ENCODE assay signal across 33 cellular contexts in the genomic region with DNA sequence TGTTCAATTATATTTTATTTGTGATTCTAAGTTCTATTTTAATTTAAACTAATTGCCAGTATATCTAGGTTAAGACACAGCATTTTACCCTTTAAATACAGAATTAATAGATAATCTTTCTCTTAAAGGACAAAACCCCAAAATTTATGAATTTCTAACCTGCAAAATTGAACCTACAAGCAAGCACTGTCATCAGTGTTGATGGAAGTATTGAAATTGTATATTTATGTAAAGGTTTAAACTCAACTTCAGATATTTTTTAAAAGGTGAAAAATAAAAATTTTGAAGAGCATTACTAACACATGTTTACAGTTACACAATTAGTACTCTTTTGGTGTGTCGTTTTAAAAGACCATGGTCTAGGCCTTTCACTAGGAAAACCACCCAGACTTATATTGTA. TPM values are rescaled to one million over a fixed set of nuclear protein-coding genes. Genes with fewer than 3 reads are reported as not detected.
"Had no signal": no experiment of that assay in that cellular context is flagged by ENCODE, and none has a peak within 500 bp of the region (broad histone marks: within the 10 kb centered on the region; RNA-seq: fewer than 3 reads in every experiment).

No MANE protein-coding gene starts in this region.

- H3K4me1 ChIP-seq: prostate gland had no signal

- DNase-seq: naive thymus-derived CD8-positive, alpha-beta T cell; nucleus accumbens; pancreas; right cardiac atrium; right lobe of liver; spleen; stimulated activated CD4-positive, alpha-beta T cell treated with anti-CD3 and anti-CD28 coated beads, Interleukin-12 subunit alpha, Interleukin-12 subunit beta, amount 100 ng/mL, for 4 hours; stimulated activated CD4-positive, alpha-beta T cell treated with anti-CD3 and anti-CD28 coated beads, Interleukin-1b, Interleukin-23, amount 100 ng/mL, for 48 hours; stimulated activated CD4-positive, alpha-beta T cell treated with anti-CD3 and anti-CD28 coated beads, Interleukin-4, amount 100 ng/mL, for 1 hour; stimulated activated CD4-positive, alpha-beta T cell treated with anti-CD3 and anti-CD28 coated beads, Interleukin-4, amount 100 ng/mL, for 4 hours; stimulated activated CD8-positive, alpha-beta memory T cell treated with anti-CD3 and anti-CD28 coated beads, Interleukin-4, amount 100 ng/mL, for 48 hours; stimulated activated naive CD8-positive, alpha-beta T cell treated with anti-CD3 and anti-CD28 coated beads, Interleukin-15, amount 100 ng/mL, for 72 hours; stimulated activated naive CD8-positive, alpha-beta T cell treated with anti-CD3 and anti-CD28 coated beads, Interleukin-15, Interleukin-2, amounts not matched to agents 100 U/mL and 50 U/mL, for 24 hours; substantia nigra; testis; upper lobe of left lung had no signal

- ATAC-seq: naive thymus-derived CD8-positive, alpha-beta T cell; natural killer cell treated with Interleukin-12 subunit alpha and Interleukin-12 subunit beta and Interleukin-15 and Interleukin-18, amount 100 ng/mL, for 72 hours; right cardiac atrium; right lobe of liver; stimulated activated memory B cell treated with anti-CD40 and anti-IgM and Interleukin-4, amounts not matched to agents 10 μg/mL and 1 μg/mL and 100 μg/mL, for 72 hours; stimulated activated naive CD8-positive, alpha-beta T cell treated with anti-CD3 and anti-CD28 coated beads, Interleukin-15, amount 100 ng/mL, for 72 hours; stimulated activated naive CD8-positive, alpha-beta T cell treated with anti-CD3 and anti-CD28 coated beads, Interleukin-15, Interleukin-2, amounts not matched to agents 100 U/mL and 50 U/mL, for 24 hours had no signal

- H3K4me3 ChIP-seq: pancreas, prostate gland, right lobe of liver, skin epidermis, smooth muscle cell, spleen, suprapubic skin, testis, tibial nerve, upper lobe of left lung, vagina had no signal

- H3K36me3 ChIP-seq: neutrophil, pancreas, prostate gland, right lobe of liver, spleen, suprapubic skin, tibial nerve, upper lobe of left lung, vagina had no signal

- H3K9me3 ChIP-seq: neutrophil, pancreas, prostate gland, right lobe of liver, suprapubic skin, testis, tibial nerve, upper lobe of left lung, vagina had no signal

- H3K27ac ChIP-seq: neutrophil, pancreas, prostate gland, right lobe of liver, skin epidermis, spleen, suprapubic skin, testis, tibial nerve, upper lobe of left lung, vagina had no signal

- H3K4me2 ChIP-seq: smooth muscle cell had no signal

- H3K4me3 Mint-ChIP-seq: naive thymus-derived CD8-positive, alpha-beta T cell; natural killer cell treated with Interleukin-12 subunit alpha and Interleukin-12 subunit beta and Interleukin-15 and Interleukin-18, amount 100 ng/mL, for 72 hours; nephron progenitor cell; stimulated activated memory B cell treated with anti-CD40 and anti-IgM and Interleukin-4, amounts not matched to agents 10 μg/mL and 1 μg/mL and 100 μg/mL, for 72 hours; stimulated activated naive CD8-positive, alpha-beta T cell treated with anti-CD3 and anti-CD28 coated beads, Interleukin-15, amount 100 ng/mL, for 72 hours had no signal

- H3K27ac Mint-ChIP-seq: naive thymus-derived CD8-positive, alpha-beta T cell; natural killer cell treated with Interleukin-12 subunit alpha and Interleukin-12 subunit beta and Interleukin-15 and Interleukin-18, amount 100 ng/mL, for 72 hours; nephron progenitor cell; stimulated activated memory B cell treated with anti-CD40 and anti-IgM and Interleukin-4, amounts not matched to agents 10 μg/mL and 1 μg/mL and 100 μg/mL, for 72 hours; stimulated activated naive CD8-positive, alpha-beta T cell treated with anti-CD3 and anti-CD28 coated beads, Interleukin-15, amount 100 ng/mL, for 72 hours had no signal

- FAIRE-seq: urothelium cell line had no signal

- H3K9me3 Mint-ChIP-seq: natural killer cell treated with Interleukin-12 subunit alpha and Interleukin-12 subunit beta and Interleukin-15 and Interleukin-18, amount 100 ng/mL, for 72 hours; neural crest cell had no signal

RNA-seq across cellular contexts. Expression of gene OTP, which starts 3.4 kb away (rescaled TPM):
- total RNA-seq: naive thymus-derived CD8-positive, alpha-beta T cell; natural killer cell treated with Interleukin-12 subunit alpha and Interleukin-12 subunit beta and Interleukin-15 and Interleukin-18, amount 100 ng/mL, for 72 hours; omental fat pad; osteocyte; pancreas; posterior vena cava; prostate gland; pulmonary artery endothelial cell; right cardiac atrium; right lobe of liver; smooth muscle cell; spleen; suprapubic skin; tibial nerve; upper lobe of left lung; ureter; vagina had no signal
- polyA plus RNA-seq: naive thymus-derived CD8-positive, alpha-beta T cell; pancreas; right cardiac atrium; smooth muscle cell; spleen had no signal
